Comparison of ENCODE assay signal across 15 cellular contexts in the genomic region with DNA sequence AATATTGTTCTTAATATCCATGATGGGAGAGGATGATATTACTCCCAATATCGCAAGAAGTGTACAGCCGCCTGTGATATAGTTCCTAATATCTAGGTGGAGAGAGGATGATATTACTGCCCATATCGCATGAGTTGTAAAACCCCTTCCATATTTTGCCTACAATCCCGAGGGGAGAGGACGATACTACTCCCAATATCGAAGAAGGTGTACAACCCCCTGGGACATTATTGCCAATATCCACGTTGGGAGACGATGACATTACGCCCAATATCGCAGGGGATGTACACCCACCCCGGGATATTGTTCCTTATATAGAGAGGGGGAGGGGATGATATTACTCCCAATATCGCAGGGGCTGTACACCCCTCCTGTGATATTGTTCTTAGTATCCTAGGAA. TPM values are rescaled to one million over a fixed set of nuclear protein-coding genes. Genes with fewer than 3 reads are reported as not detected.
"Had no signal": no experiment of that assay in that cellular context is flagged by ENCODE, and none has a peak within 500 bp of the region (broad histone marks: within the 10 kb centered on the region; RNA-seq: fewer than 3 reads in every experiment).

No MANE protein-coding gene starts in this region.

RNA-seq across cellular contexts. Expression of a gene that starts 17.1 kb away (rescaled TPM):
- total RNA-seq: kidney; kidney epithelial cell; left colon; left lobe of liver; left ventricle myocardium inferior; left ventricle myocardium superior; lower leg skin; lower lobe of right lung; lung microvascular endothelial cell; mesenteric fat pad; mesothelial cell of epicardium; mononuclear cell; mucosa of descending colon; mucosa of gallbladder; naive thymus-derived CD4-positive, alpha-beta T cell had no signal
